Comparison of ENCODE assay signal across 3 cellular contexts in the genomic region with DNA sequence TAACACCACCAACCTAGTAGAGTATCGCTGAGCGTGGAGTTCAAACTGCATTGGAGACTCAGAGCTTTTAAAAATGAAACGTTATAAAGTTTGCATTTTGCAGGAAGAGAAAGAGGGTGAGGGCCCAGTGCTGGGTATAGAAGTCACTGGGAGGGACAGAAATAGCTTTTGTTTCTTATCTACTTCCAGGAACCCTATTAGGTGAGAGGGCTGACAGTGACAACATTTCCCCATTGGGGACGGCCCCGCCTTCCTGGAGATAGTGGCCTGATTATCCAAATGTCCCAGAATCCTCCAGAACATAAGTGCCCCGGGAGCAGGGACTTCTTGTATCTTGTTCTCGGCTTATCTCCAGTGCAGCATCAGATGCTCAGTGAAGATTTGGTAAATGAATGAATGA.
A peak's percentile ranks its signal among the peaks of the same experiment; 100 is the strongest.
TF ChIP-seq lines count a peak whose summit lies in the region.

No MANE protein-coding gene starts in this region.

TF ChIP-seq in SK-N-SH, 30 proteins besides CTCF, POLR2A, EP300 and RAD21 (continued from another document):
- TF ChIP-seq, protein P1, sequence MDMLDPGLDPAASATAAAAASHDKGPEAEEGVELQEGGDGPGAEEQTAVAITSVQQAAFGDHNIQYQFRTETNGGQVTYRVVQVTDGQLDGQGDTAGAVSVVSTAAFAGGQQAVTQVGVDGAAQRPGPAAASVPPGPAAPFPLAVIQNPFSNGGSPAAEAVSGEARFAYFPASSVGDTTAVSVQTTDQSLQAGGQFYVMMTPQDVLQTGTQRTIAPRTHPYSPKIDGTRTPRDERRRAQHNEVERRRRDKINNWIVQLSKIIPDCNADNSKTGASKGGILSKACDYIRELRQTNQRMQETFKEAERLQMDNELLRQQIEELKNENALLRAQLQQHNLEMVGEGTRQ (IDR thresholded peaks at IDR 0.05; ENCODE audit: borderline replicate concordance, low read depth, low read length): no peak
- no peak for TF ChIP-seq JUND (IDR thresholded peaks at IDR 0.05)
- no peak for TF ChIP-seq IRF3 (IDR thresholded peaks at IDR 0.05; ENCODE audit: low read depth, low read length)
- TF ChIP-seq MAX (IDR thresholded peaks at IDR 0.05; ENCODE audit: low read depth): no peak
- TF ChIP-seq SIN3A (IDR thresholded peaks at IDR 0.05; ENCODE audit: borderline replicate concordance, low read depth, low read length): no peak
- no peak for TF ChIP-seq RFX5 (IDR thresholded peaks at IDR 0.05; ENCODE audit: low read length)
- TF ChIP-seq REST (IDR thresholded peaks at IDR 0.05; ENCODE audit: low read depth, low read length): no peak

TF ChIP-seq in SK-N-SH treated with all-trans-retinoic acid at 6 μM for 48 hours, 23 proteins besides CTCF, POLR2A, EP300 and RAD21:
- TF ChIP-seq TSHZ2 (CRISPR knock-in tag; IDR thresholded peaks at IDR 0.05): no peak
- no peak for TF ChIP-seq BACH2 (CRISPR knock-in tag; IDR thresholded peaks at IDR 0.05; ENCODE audit: borderline replicate concordance)
- TF ChIP-seq PATZ1 (CRISPR knock-in tag; IDR thresholded peaks at IDR 0.05; ENCODE audit: borderline replicate concordance): no peak
- TF ChIP-seq, protein P2, sequence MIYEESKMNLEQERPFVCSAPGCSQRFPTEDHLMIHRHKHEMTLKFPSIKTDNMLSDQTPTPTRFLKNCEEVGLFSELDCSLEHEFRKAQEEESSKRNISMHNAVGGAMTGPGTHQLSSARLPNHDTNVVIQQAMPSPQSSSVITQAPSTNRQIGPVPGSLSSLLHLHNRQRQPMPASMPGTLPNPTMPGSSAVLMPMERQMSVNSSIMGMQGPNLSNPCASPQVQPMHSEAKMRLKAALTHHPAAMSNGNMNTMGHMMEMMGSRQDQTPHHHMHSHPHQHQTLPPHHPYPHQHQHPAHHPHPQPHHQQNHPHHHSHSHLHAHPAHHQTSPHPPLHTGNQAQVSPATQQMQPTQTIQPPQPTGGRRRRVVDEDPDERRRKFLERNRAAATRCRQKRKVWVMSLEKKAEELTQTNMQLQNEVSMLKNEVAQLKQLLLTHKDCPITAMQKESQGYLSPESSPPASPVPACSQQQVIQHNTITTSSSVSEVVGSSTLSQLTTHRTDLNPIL (CRISPR knock-in tag; IDR thresholded peaks at IDR 0.05; ENCODE audit: low read depth): no peak
- no peak for TF ChIP-seq CSDC2 (CRISPR knock-in tag; IDR thresholded peaks at IDR 0.05)
- TF ChIP-seq ZNF565 (CRISPR knock-in tag; conservative IDR thresholded peaks at IDR 0.05; ENCODE audit: low read depth): no peak
- no peak for TF ChIP-seq SNAI2 (CRISPR knock-in tag; IDR thresholded peaks at IDR 0.05)
- TF ChIP-seq OSR1 (CRISPR knock-in tag; IDR thresholded peaks at IDR 0.05): no peak
- TF ChIP-seq ZFP3 (CRISPR knock-in tag; IDR thresholded peaks at IDR 0.05): no peak
- TF ChIP-seq ESRRG (CRISPR knock-in tag; IDR thresholded peaks at IDR 0.05): no peak
- TF ChIP-seq TCF4 (CRISPR knock-in tag; IDR thresholded peaks at IDR 0.05; ENCODE audit: borderline replicate concordance): no peak
- TF ChIP-seq ZNF8 (CRISPR knock-in tag; IDR thresholded peaks at IDR 0.05): no peak
TF ChIP-seq in SK-N-SH treated with all-trans-retinoic acid at 6 μM for 48 hours: peak in this region for 0.

TF ChIP-seq in K562, 482 proteins besides CTCF, POLR2A, EP300 and RAD21 (continued from another document):
- TF ChIP-seq, protein P3, sequence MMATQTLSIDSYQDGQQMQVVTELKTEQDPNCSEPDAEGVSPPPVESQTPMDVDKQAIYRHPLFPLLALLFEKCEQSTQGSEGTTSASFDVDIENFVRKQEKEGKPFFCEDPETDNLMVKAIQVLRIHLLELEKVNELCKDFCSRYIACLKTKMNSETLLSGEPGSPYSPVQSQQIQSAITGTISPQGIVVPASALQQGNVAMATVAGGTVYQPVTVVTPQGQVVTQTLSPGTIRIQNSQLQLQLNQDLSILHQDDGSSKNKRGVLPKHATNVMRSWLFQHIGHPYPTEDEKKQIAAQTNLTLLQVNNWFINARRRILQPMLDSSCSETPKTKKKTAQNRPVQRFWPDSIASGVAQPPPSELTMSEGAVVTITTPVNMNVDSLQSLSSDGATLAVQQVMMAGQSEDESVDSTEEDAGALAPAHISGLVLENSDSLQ (IDR thresholded peaks at IDR 0.05): peak; percentile 60
- TF ChIP-seq ATF1 (CRISPR knock-in tag; IDR thresholded peaks at IDR 0.05): no peak
- TF ChIP-seq ATF1 (tag; IDR thresholded peaks at IDR 0.05): 0 out of 2 replicates have a peak, but pooled peaks have one; percentile 23
- no peak for TF ChIP-seq TSC22D4 (tag; IDR thresholded peaks at IDR 0.05)
- TF ChIP-seq MEF2D (tag; conservative IDR thresholded peaks at IDR 0.05; ENCODE audit: low read depth): peak; percentile 83
- peak; percentile 12 for TF ChIP-seq MEIS2 (IDR thresholded peaks at IDR 0.05; ENCODE audit: partially characterized antibody)
- TF ChIP-seq MTA1 (IDR thresholded peaks at IDR 0.05; ENCODE audit: borderline replicate concordance): no peak
- no peak for TF ChIP-seq POLR2G (IDR thresholded peaks at IDR 0.05; ENCODE audit: low read depth, low read length)
- TF ChIP-seq, protein P4, sequence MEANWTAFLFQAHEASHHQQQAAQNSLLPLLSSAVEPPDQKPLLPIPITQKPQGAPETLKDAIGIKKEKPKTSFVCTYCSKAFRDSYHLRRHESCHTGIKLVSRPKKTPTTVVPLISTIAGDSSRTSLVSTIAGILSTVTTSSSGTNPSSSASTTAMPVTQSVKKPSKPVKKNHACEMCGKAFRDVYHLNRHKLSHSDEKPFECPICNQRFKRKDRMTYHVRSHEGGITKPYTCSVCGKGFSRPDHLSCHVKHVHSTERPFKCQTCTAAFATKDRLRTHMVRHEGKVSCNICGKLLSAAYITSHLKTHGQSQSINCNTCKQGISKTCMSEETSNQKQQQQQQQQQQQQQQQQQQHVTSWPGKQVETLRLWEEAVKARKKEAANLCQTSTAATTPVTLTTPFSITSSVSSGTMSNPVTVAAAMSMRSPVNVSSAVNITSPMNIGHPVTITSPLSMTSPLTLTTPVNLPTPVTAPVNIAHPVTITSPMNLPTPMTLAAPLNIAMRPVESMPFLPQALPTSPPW (CRISPR knock-in tag; IDR thresholded peaks at IDR 0.05): peak; percentile 85; the same call in 1 of the 2 replicates
- TF ChIP-seq ATF7 (IDR thresholded peaks at IDR 0.05): 0 out of 2 replicates have a peak, but pooled peaks have one; percentile 22
